1 cellular context compared by ENCODE assay signal in the genomic region with DNA sequence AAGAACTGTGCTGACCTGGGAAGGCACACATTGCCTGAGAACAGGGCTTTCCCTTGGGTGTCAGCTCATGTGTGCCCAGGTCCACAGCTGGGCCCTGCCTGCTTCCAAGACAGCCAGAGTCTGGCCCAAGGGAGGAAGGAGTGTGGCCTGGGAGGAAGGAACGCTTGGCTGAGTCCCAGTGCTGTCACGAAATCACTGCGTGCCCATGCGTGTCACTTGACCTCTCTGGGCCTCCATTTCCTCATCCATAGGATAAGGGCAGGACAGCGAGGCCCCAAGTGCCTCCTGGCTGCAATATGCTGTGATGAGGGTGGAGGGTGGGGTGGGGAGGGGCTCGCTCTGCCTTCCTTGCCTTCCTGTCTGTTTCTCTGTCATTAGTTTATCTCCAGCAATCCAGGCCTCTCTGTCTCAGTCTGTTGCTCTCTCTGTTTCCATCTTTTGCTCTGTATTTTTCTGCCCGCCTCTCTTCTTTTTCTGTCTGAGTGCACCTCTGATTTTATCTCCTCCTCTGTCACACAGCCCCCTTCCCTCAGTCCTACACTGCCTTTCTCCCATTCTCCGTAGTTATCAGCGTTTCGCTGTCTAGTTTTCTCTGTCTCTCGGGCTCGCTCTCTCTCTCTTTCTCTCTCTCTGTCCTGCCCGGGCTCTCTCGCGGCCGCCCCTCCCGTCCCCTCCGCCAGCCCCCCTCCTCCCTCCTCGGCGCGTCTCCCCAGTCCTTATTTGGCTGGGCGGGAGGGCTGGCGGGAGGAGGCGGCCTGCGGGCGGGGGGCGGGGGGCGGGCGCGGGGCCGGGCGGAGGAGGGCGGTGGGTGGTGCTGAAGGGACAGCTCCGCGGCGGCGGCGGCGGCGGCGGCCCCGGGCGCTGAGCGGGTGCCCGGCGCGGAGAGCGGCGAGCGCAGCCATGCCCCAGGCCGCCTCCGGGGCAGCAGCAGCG.
TF ChIP-seq lines count a peak whose summit lies in the region.

A gene (plus strand): TSS at position 842 of the 933 bp plus-strand sequence. CDS start 154 bp downstream, outside the sequence.

TF ChIP-seq in H1, 55 proteins besides CTCF, POLR2A, EP300 and RAD21:
- TF ChIP-seq SRF (IDR thresholded peaks at IDR 0.05; ENCODE audit: low read depth, low read length), result peak; percentile 61; the same call in 1 of the 2 replicates
- no peak for TF ChIP-seq RFX5 (IDR thresholded peaks at IDR 0.05; ENCODE audit: borderline replicate concordance, low read depth, low read length)
